Comparison of ENCODE assay signal across 22 cellular contexts in genomic region chr6:70622426-70622825, GRCh38. TPM values are rescaled to one million over a fixed set of nuclear protein-coding genes. Genes with fewer than 3 reads are reported as not detected.
A peak's percentile ranks its signal among the peaks of the same experiment; 100 is the strongest.
DNase-seq lines count a peak whose midpoint lies in the region; ATAC-seq and TF ChIP-seq lines count a peak whose summit lies in the region.
"Had no signal": no experiment of that assay in that cellular context is flagged by ENCODE, and none has a peak within 500 bp of the region (broad histone marks: within the 10 kb centered on the region; RNA-seq: fewer than 3 reads in every experiment).

No MANE protein-coding gene starts in this region.

- no peaks in the 10 kb centered on the region for H3F3A ChIP-seq in GM23248 (ENCODE audit: insufficient read depth)

- H4K20me1 ChIP-seq in GM23248 (ENCODE audit: insufficient read depth) = no peaks in the 10 kb centered on the region
- H4K20me1 ChIP-seq: BLaER1 treated with 17β-estradiol and CSF1 and Interleukin-3, amounts not matched to agents 10 nM and 100 nM had no signal

- 0 to 8% methylated on average over 1 of the region's 1 CpG for WGBS in GM23248 (ENCODE audit: low coverage in 1 of 2, low lambda C conversion rate in 2 of 2, missing lambda C conversion rate in 2 of 2), 2 experiments

- TF ChIP-seq CTCF in RWPE2 (IDR thresholded peaks at IDR 0.05; ENCODE audit: poor library complexity, severe bottlenecking) (no peak), RWPE1 (conservative IDR thresholded peaks at IDR 0.05; ENCODE audit: low read depth) (no peak)

- no peak overlapping the region for H3K9ac ChIP-seq in GM23248
- H3K9ac ChIP-seq: BLaER1 treated with 17β-estradiol and CSF1 and Interleukin-3, amounts not matched to agents 10 nM and 100 nM had no signal

- H3K36me3 ChIP-seq in GM23248 (ENCODE audit: low read depth) (no peaks in the 10 kb centered on the region), RWPE2 (ENCODE audit: low read depth) (no peaks in the 10 kb centered on the region)
- H3K36me3 ChIP-seq: BLaER1 treated with 17β-estradiol and CSF1 and Interleukin-3, amounts not matched to agents 10 nM and 100 nM; HAP-1 had no signal

- POLR2A ChIA-PET in RWPE1 (lab: Yijun Ruan, JAX; ENCODE audit: low non-redundant PET) = no interaction called here

- no peak overlapping the region for H3K27ac ChIP-seq in GM23248
- no peak overlapping the region for H3K27ac ChIP-seq in RWPE2 (ENCODE audit: poor library complexity, severe bottlenecking)
- no peak overlapping the region for H3K27ac ChIP-seq in RWPE1
- H3K27ac ChIP-seq: BLaER1 treated with 17β-estradiol and CSF1 and Interleukin-3, amounts not matched to agents 10 nM and 100 nM; PC-9 had no signal

- DNase-seq in Ammon's horn (ENCODE audit: low spot score) = peak; percentile 6
- peak; percentile 45 for DNase-seq in GM23248
- DNase-seq in RWPE2 (ENCODE audit: low spot score) = no peak
- DNase-seq in kidney tubule cell (ENCODE audit: low spot score) = peak; percentile 9
- DNase-seq in DMS79 (lab: John Stamatoyannopoulos, UW) = no peak
- no peak for DNase-seq in activated effector memory CD4-positive, alpha-beta T cell treated with Interleukin-2 at 50 U/mL for 16 hours
- no peak for DNase-seq in RWPE1 (ENCODE audit: low spot score)
- DNase-seq: CD4-positive, alpha-beta T cell; COR-L47; HFFc6; KBM-7; NCI-H1092 treated with DMSO at 0.1 percent for 48 hours; NCI-H1930; NCI-H2107; NCI-H524; NCI-H748 treated with DMSO at 0.1 percent for 48 hours; PC-9; RPMI8226; SHP77 treated with DMSO at 0.1 percent for 48 hours had no signal

- no peak overlapping the region for H3K4me2 ChIP-seq in GM23248 (ENCODE audit: unreplicated experiment)
- H3K4me2 ChIP-seq: BLaER1 treated with 17β-estradiol and CSF1 and Interleukin-3, amounts not matched to agents 10 nM and 100 nM; GM23338; PC-9 had no signal

- H3K4me3 ChIP-seq in GM23248 (no peak overlapping the region), RWPE2 (ENCODE audit: severe bottlenecking) (no peak overlapping the region)
- H3K4me3 ChIP-seq: BLaER1 treated with 17β-estradiol and CSF1 and Interleukin-3, amounts not matched to agents 10 nM and 100 nM; GM23338; HAP-1; PC-9 had no signal

- H3K27me3 ChIP-seq in GM23248 (replicated peaks; ENCODE audit: insufficient read depth) (no peaks in the 10 kb centered on the region; the same call in none of the 2 replicates), RWPE2 (ENCODE audit: insufficient read depth, poor library complexity, severe bottlenecking) (no peaks in the 10 kb centered on the region)
- H3K27me3 ChIP-seq: BLaER1 treated with 17β-estradiol and CSF1 and Interleukin-3, amounts not matched to agents 10 nM and 100 nM had no signal

- in situ Hi-C loops in GM23248 (cut with MboI) = no loop called here

- H3K9me3 ChIP-seq in GM23248 (ENCODE audit: low read depth) (no peaks in the 10 kb centered on the region), RWPE2 (ENCODE audit: severe bottlenecking) (no peaks in the 10 kb centered on the region)
- H3K9me3 ChIP-seq: HAP-1 had no signal

- no peaks in the 10 kb centered on the region for H3K4me1 ChIP-seq in GM23248 (ENCODE audit: insufficient read depth)
- H3K4me1 ChIP-seq in RWPE2 (ENCODE audit: insufficient read depth, poor library complexity, severe bottlenecking) = no peaks in the 10 kb centered on the region
- H3K4me1 ChIP-seq: BLaER1 treated with 17β-estradiol and CSF1 and Interleukin-3, amounts not matched to agents 10 nM and 100 nM; HAP-1 had no signal

- no peak overlapping the region for H2AFZ ChIP-seq in GM23248
- H2AFZ ChIP-seq: GM23338, PC-9 had no signal

- H3K9me2 ChIP-seq in GM23248 (ENCODE audit: insufficient read depth) = no peaks in the 10 kb centered on the region

- 0 out of 3 replicates have a peak, but pooled peaks have one; percentile 31 for ATAC-seq in RWPE2 (ENCODE audit: low read depth)
- ATAC-seq: GM23338 had no signal

- CTCF ChIA-PET in RWPE1 (lab: Yijun Ruan, JAX) = no interaction called here

- no peaks in the 10 kb centered on the region for H3K79me2 ChIP-seq in GM23248 (ENCODE audit: insufficient read depth)

RNA-seq across cellular contexts. Expression of gene SMAP1, which starts 45.3 kb away (rescaled TPM):
- 13.7 and 18.4 TPM in 2 replicates for total RNA-seq in GM23248 (2014; rRNA removed; shearing (Covaris generic))
- 18.0 and 20.1 TPM in 2 replicates for polyA plus RNA-seq in GM23248 (2016; fragmentation: Nextera tagmentation; extraction: Ambion mirVana)

RNA-seq across cellular contexts. Expression of gene SDHAF4, which starts 55.7 kb away (rescaled TPM):
- total RNA-seq in GM23248 (2014; rRNA removed; shearing (Covaris generic)) = 10.9 TPM in 2 replicates
- 11.3 and 12.1 TPM in 2 replicates for polyA plus RNA-seq in GM23248 (2016; fragmentation: Nextera tagmentation; extraction: Ambion mirVana)

Comparison
In these comparisons a context has a peak if more than half of its experiments do, and no peak if none do; other contexts are left out.
1. DNase-seq: peak in Ammon's horn (single experiment), GM23248 (single experiment) and kidney tubule cell (single experiment); none in RWPE2 (single experiment), DMS79 (single experiment), activated effector memory CD4-positive, alpha-beta T cell treated with Interleukin-2 at 50 U/mL for 16 hours (single experiment) and RWPE1 (single experiment).